18 cellular contexts compared by ENCODE assay signal in genomic region chr7:14073543-14073942, GRCh38.
"Had no signal": no experiment of that assay in that cellular context is flagged by ENCODE, and none has a peak within 500 bp of the region (broad histone marks: within the 10 kb centered on the region; RNA-seq: fewer than 3 reads in every experiment).

No MANE protein-coding gene starts in this region.

- H3K27me3 ChIP-seq: brain microvascular endothelial cell, foreskin keratinocyte, hepatocyte, right lobe of liver, spleen, thyroid gland had no signal

- DNase-seq: activated CD4-positive, alpha-beta T cell treated with anti-CD3 and anti-CD28 coated beads, Interleukin-2, amount 50 U/mL, for 48 hours; activated CD4-positive, CD25-positive, alpha-beta regulatory T cell treated with anti-CD3 and anti-CD28 coated beads, Interleukin-2, amount 50 U/mL, for 72 hours; activated naive CD4-positive, alpha-beta T cell treated with Interleukin-2 at 50 U/mL for 16 hours; anterior cingulate cortex; cerebellar nuclear complex; effector CD8-positive, alpha-beta T cell; foreskin keratinocyte; mesenchymal stem cell; natural killer cell; right lobe of liver; spleen; T-helper 2 cell; thyroid gland had no signal

- ATAC-seq: activated T-helper 17 cell treated with anti-CD3 and anti-CD28 coated beads, Interleukin-2, amount 50 U/mL, for 72 hours; foreskin keratinocyte; left lobe of liver; natural killer cell had no signal

- H3K4me3 ChIP-seq: hepatocyte, prostate gland, right lobe of liver, spleen, thyroid gland had no signal

- H3K36me3 ChIP-seq: brain microvascular endothelial cell, prostate gland, right lobe of liver, spleen, thyroid gland had no signal

- H3K9me3 ChIP-seq: prostate gland, right lobe of liver, thyroid gland had no signal

- H3K4me1 ChIP-seq: prostate gland, right lobe of liver, spleen, thyroid gland had no signal

- H3K27ac ChIP-seq: brain microvascular endothelial cell, foreskin keratinocyte, hepatocyte, prostate gland, right lobe of liver, spleen, thyroid gland had no signal
